8 cellular contexts compared by ENCODE assay signal in the genomic region with DNA sequence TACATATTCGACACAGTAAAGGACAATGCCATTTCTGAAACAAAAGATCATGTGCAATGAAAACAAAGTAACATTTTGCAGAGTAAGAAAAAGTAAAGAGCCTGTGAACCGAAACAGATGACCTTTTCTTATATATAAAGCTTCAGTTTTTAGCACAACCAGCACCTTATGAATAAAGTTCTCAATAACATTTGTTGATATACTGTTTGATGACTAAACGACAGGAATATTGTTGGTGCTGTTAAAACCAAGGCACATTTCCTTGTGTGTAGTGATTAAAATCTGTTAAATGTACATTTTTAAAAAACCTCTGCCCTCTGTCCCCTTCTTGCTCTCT. TPM values are rescaled to one million over a fixed set of nuclear protein-coding genes. Genes with fewer than 3 reads are reported as not detected.
DNase-seq lines count a peak whose midpoint lies in the region; ATAC-seq and TF ChIP-seq lines count a peak whose summit lies in the region.

No MANE protein-coding gene starts in this region.

- TF ChIP-seq POLR2A in body of pancreas (IDR thresholded peaks at IDR 0.05), result no peak

- H4K8ac ChIP-seq in trophoblast cell (ENCODE audit: low read depth, low read length), result no peak overlapping the region

- H4K91ac ChIP-seq in trophoblast cell (ENCODE audit: low read depth, low read length), result no peak overlapping the region

- H2BK5ac ChIP-seq in trophoblast cell (ENCODE audit: low read depth, low read length, poor library complexity), result no peak overlapping the region

- no peaks in the 10 kb centered on the region for H3K36me3 ChIP-seq in ES-I3 (ENCODE audit: insufficient read depth, low read length)
- H3K36me3 ChIP-seq in PC-3 (ENCODE audit: low read depth, low read length), result no peaks in the 10 kb centered on the region
- H3K36me3 ChIP-seq in trophoblast cell (ENCODE audit: control insufficient read depth in 1 of 2, insufficient read depth in 2 of 2, low read length in 2 of 2), result peaks cover 0 to 3% of the 10 kb centered on the region in 2 experiments
- no peaks in the 10 kb centered on the region for H3K36me3 ChIP-seq in body of pancreas (replicated peaks in 1 of 2; ENCODE audit: insufficient read depth in 1 of 2, low read depth in 2 of 2)

- H3K14ac ChIP-seq in trophoblast cell (ENCODE audit: low read length), result no peak overlapping the region

- H3K18ac ChIP-seq in trophoblast cell (ENCODE audit: low read length), result no peak overlapping the region

- no peak overlapping the region for H3K23ac ChIP-seq in trophoblast cell (ENCODE audit: low read length)

- ATAC-seq in PC-3 (no peak), body of pancreas (no peak)
- no peak for ATAC-seq in activated CD4-positive, CD25-positive, alpha-beta regulatory T cell treated with anti-CD3 and anti-CD28 coated beads, Interleukin-2, amount 50 U/mL, for 24 hours

- H3K4me2 ChIP-seq in PC-3 (ENCODE audit: low read length) (peak overlapping the region; percentile 88), trophoblast cell (ENCODE audit: low read length) (peak overlapping the region; percentile 90)

- H3K9ac ChIP-seq in ES-I3 (ENCODE audit: low read depth, low read length) (peak overlapping the region; percentile 55), PC-3 (ENCODE audit: low read length) (peak overlapping the region; percentile 47), trophoblast cell (ENCODE audit: low read length) (no peak overlapping the region)

- peaks cover 15% of the 10 kb centered on the region for H3K4me1 ChIP-seq in ES-I3 (ENCODE audit: insufficient read depth, low read length)
- peaks cover 18% of the 10 kb centered on the region; the same call in 1 of the 2 replicates for H3K4me1 ChIP-seq in PC-3 (ENCODE audit: insufficient read depth, low read length)
- H3K4me1 ChIP-seq in trophoblast cell (ENCODE audit: control insufficient read depth in 1 of 2, insufficient read depth in 2 of 2, low read length in 2 of 2), result peaks cover 10 to 11% of the 10 kb centered on the region in 2 experiments
- H3K4me1 ChIP-seq in body of pancreas, result peaks cover 12% of the 10 kb centered on the region

- no peak overlapping the region for H3K27ac ChIP-seq in PC-3 (ENCODE audit: low read length)
- peak overlapping the region; percentile 79 for H3K27ac ChIP-seq in epithelial cell of prostate
- no peak overlapping the region for H3K27ac ChIP-seq in trophoblast cell (ENCODE audit: low read depth, low read length)
- H3K27ac ChIP-seq in body of pancreas, result peak overlapping the region in 2 of 4 donors; percentile 96 to 99

- H3K9me3 ChIP-seq in ES-I3 (ENCODE audit: control insufficient read depth, insufficient read depth, low read length), result no peaks in the 10 kb centered on the region
- H3K9me3 ChIP-seq in PC-3 (ENCODE audit: low read length), result no peaks in the 10 kb centered on the region
- H3K9me3 ChIP-seq in trophoblast cell (ENCODE audit: insufficient read depth, low read depth, low read length), result no peaks in the 10 kb centered on the region
- no peaks in the 10 kb centered on the region for H3K9me3 ChIP-seq in body of pancreas

- POLR2A ChIA-PET in PC-3 (lab: Charles Lee; ENCODE audit: unreplicated experiment), result no interaction called here

- H2BK12ac ChIP-seq in trophoblast cell (ENCODE audit: low read length), result no peak overlapping the region

- H3K4ac ChIP-seq in trophoblast cell (ENCODE audit: low read depth, low read length), result no peak overlapping the region

- no peak overlapping the region for H2BK120ac ChIP-seq in trophoblast cell (ENCODE audit: insufficient read depth, low read length, poor library complexity)

- H2AK5ac ChIP-seq in trophoblast cell (ENCODE audit: low read length), result no peak overlapping the region

- no TSS peak for BruUV-seq in PC-3 (replicated peaks; lab: Mats Ljungman, UMichigan)

- H3K79me1 ChIP-seq in trophoblast cell (ENCODE audit: low read length), result peaks cover 6% of the 10 kb centered on the region

- WGBS in trophoblast cell (ENCODE audit: extremely low coverage, insufficient coverage, insufficient read length), result no CpG with 5 or more reads among the region's 3 CpGs
- 11 to 18% methylated on average over 3 of the region's 3 CpGs for WGBS in body of pancreas, 2 donors

- H3K79me2 ChIP-seq in PC-3 (ENCODE audit: low read length) (peaks cover 22% of the 10 kb centered on the region), trophoblast cell (ENCODE audit: control insufficient read depth, insufficient read depth, low read length, poor library complexity) (peaks cover 12% of the 10 kb centered on the region)

- TF ChIP-seq CTCF in PC-3 (conservative IDR thresholded peaks at IDR 0.05; ENCODE audit: low read depth, low read length) (no peak), body of pancreas (IDR thresholded peaks at IDR 0.05) (no peak)

- no peaks in the 10 kb centered on the region for H3K9me2 ChIP-seq in PC-3 (replicated peaks; ENCODE audit: low read length)

- peak overlapping the region; percentile 90 for H3K4me3 ChIP-seq in PC-3 (ENCODE audit: low read length)
- H3K4me3 ChIP-seq in trophoblast cell (ENCODE audit: low read depth, low read length), result no peak overlapping the region
- peak overlapping the region in 1 of 2 donors; percentile 90 for H3K4me3 ChIP-seq in body of pancreas

- H3F3A ChIP-seq in PC-3 (ENCODE audit: low read length, unreplicated experiment), result no peaks in the 10 kb centered on the region

- DNase-seq in PC-3 (peak; percentile 33), epithelial cell of prostate (ENCODE audit: low read depth, low spot score) (no peak), trophoblast cell (no peak), HuH-7 (ENCODE audit: low spot score) (no peak), body of pancreas (no peak)
- no peak for DNase-seq in stimulated activated CD4-positive, alpha-beta T cell treated with anti-CD3 and anti-CD28 coated beads, Interleukin-4, amount 100 ng/mL, for 24 hours

- H4K12ac ChIP-seq in trophoblast cell (ENCODE audit: low read depth, low read length), result no peak overlapping the region

- CTCF ChIA-PET in PC-3 (lab: Charles Lee), result interaction anchor here (0.5 kb wide), 1 partner anchor 28 kb away, joined by 3 read pairs; no protein-coding TSS in a partner anchor

- no peaks in the 10 kb centered on the region for H4K20me1 ChIP-seq in PC-3 (ENCODE audit: low read length)

- no peaks in the 10 kb centered on the region for H3K27me3 ChIP-seq in PC-3 (ENCODE audit: low read length)
- no peaks in the 10 kb centered on the region for H3K27me3 ChIP-seq in trophoblast cell (ENCODE audit: insufficient read depth, low read length)
- H3K27me3 ChIP-seq in body of pancreas, result no peaks in the 10 kb centered on the region

- peak overlapping the region; percentile 83 for H2AFZ ChIP-seq in PC-3 (ENCODE audit: low read length)
- H2AFZ ChIP-seq in trophoblast cell (ENCODE audit: insufficient read depth, low read length, poor library complexity), result no peak overlapping the region

- intact Hi-C loops in PC-3 (cut with micrococcal nuclease) (loop anchor here (5.0 kb wide), 2 partner anchors 95 to 185 kb away; no protein-coding TSS in a partner anchor), body of pancreas (cut with DNase I) (loop anchor here (10.0 kb wide), 1 partner anchor 88 kb away; no protein-coding TSS in a partner anchor)

RNA-seq across cellular contexts. Expression of a gene that starts 1.4 kb away (rescaled TPM):
- total RNA-seq in PC-3 (2014; rRNA removed) (5.6 and 10.4 TPM in 2 replicates), body of pancreas (10 to 100 TPM in 1 of 2 donors, 1 to 10 TPM in 1; 6.3 to 16.6 TPM)
- polyA plus RNA-seq in trophoblast cell (2013), result 15.2 and 15.3 TPM in 2 replicates
